In the genomic region with DNA sequence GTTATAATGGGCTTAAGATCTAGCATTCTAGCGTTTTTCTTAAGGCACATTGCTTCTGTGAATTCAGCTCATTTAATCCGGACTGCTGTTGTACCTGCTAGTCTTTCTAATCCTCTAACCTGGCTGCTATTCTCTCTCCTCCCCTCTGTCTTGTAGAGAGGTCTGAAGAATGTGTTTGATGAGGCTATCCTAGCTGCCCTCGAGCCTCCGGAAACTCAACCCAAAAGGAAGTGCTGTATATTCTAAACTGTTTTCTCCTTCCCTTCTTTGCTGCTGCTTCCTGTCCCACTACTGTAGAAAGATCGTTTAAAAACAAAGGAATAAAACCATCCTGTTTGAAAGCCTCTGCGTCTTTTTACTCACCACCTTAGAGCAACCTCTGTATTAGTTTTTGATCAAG, we compare ENCODE assay signal across 11 cellular contexts. TPM values are rescaled to one million over a fixed set of nuclear protein-coding genes. Genes with fewer than 3 reads are reported as not detected.
DNase-seq lines count a peak whose midpoint lies in the region; ATAC-seq lines count a peak whose summit lies in the region.
"Had no signal": no experiment of that assay in that cellular context is flagged by ENCODE, and none has a peak within 500 bp of the region (broad histone marks: within the 10 kb centered on the region; RNA-seq: fewer than 3 reads in every experiment).

No MANE protein-coding gene starts in this region.

- H3K4me3 Mint-ChIP-seq in activated T-cell treated with anti-CD3 and anti-CD28 coated beads, Interleukin-2, amount 50 U/mL, for 72 hours = peak overlapping the region; percentile 80 to 90
- peak overlapping the region; percentile 76 for H3K4me3 Mint-ChIP-seq in T-helper 2 cell treated with Interferon-gamma antibody and Interleukin-4, amounts not matched to agents 5 μg/mL and 100 μg/mL, for 36 hours
- H3K4me3 Mint-ChIP-seq in stimulated activated naive B cell treated with anti-CD40 and anti-IgM and Interleukin-4, amounts not matched to agents 10 μg/mL and 1 μg/mL and 100 μg/mL, for 72 hours = peak overlapping the region; percentile 12 to 37

- peaks cover 10 to 55% of the 10 kb centered on the region in 2 donors for H3K36me3 Mint-ChIP-seq in activated T-cell treated with anti-CD3 and anti-CD28 coated beads, Interleukin-2, amount 50 U/mL, for 72 hours (ENCODE audit: insufficient read depth in 2 of 2)
- peaks cover 70% of the 10 kb centered on the region for H3K36me3 Mint-ChIP-seq in T-helper 2 cell treated with Interferon-gamma antibody and Interleukin-4, amounts not matched to agents 5 μg/mL and 100 μg/mL, for 36 hours (ENCODE audit: low read depth)
- peaks cover 40 to 70% of the 10 kb centered on the region in 2 donors for H3K36me3 Mint-ChIP-seq in stimulated activated naive B cell treated with anti-CD40 and anti-IgM and Interleukin-4, amounts not matched to agents 10 μg/mL and 1 μg/mL and 100 μg/mL, for 72 hours

- H3K27ac Mint-ChIP-seq in activated T-cell treated with anti-CD3 and anti-CD28 coated beads, Interleukin-2, amount 50 U/mL, for 72 hours = peak overlapping the region; percentile 93
- H3K27ac Mint-ChIP-seq in T-helper 2 cell treated with Interferon-gamma antibody and Interleukin-4, amounts not matched to agents 5 μg/mL and 100 μg/mL, for 36 hours = peak overlapping the region; percentile 71
- peak overlapping the region; percentile 77 for H3K27ac Mint-ChIP-seq in stimulated activated naive B cell treated with anti-CD40 and anti-IgM and Interleukin-4, amounts not matched to agents 10 μg/mL and 1 μg/mL and 100 μg/mL, for 72 hours

- DNase-seq in activated T-cell treated with anti-CD3 and anti-CD28 coated beads, Interleukin-2, amount 50 U/mL, for 72 hours = no peak
- DNase-seq in activated T-cell treated with anti-CD3 and anti-CD28 coated beads, Interleukin-2, amount 50 U/mL, for 48 hours = no peak
- DNase-seq in T-helper 2 cell treated with Interferon-gamma antibody and Interleukin-4, amounts not matched to agents 5 μg/mL and 100 μg/mL, for 36 hours (ENCODE audit: low spot score) = no peak
- peak; percentile 33 for DNase-seq in iPS DF 19.7 (ENCODE audit: low read depth, low spot score)
- DNase-seq in stimulated activated naive B cell treated with anti-CD40 and anti-IgM and Interleukin-4, amounts not matched to agents 10 μg/mL and 1 μg/mL and 100 μg/mL, for 72 hours = no peak
- DNase-seq in effector CD4-positive, alpha-beta T cell = no peak
- DNase-seq: islet precursor cell, NCI-H69, small intestine had no signal

- ATAC-seq in activated T-cell treated with anti-CD3 and anti-CD28 coated beads, Interleukin-2, amount 50 U/mL, for 72 hours (replicated peaks in 1 of 2) = no peak
- ATAC-seq in stimulated activated naive B cell treated with anti-CD40 and anti-IgM and Interleukin-4, amounts not matched to agents 10 μg/mL and 1 μg/mL and 100 μg/mL, for 72 hours (replicated peaks) = no peak
- ATAC-seq in GM19455 (IDR thresholded peaks at IDR 0.05; ENCODE audit: unreplicated experiment) (no peak), HG03354 (IDR thresholded peaks at IDR 0.05; ENCODE audit: poor library complexity, severe bottlenecking, unreplicated experiment) (no peak)

- no peaks in the 10 kb centered on the region for H3K9me3 Mint-ChIP-seq in activated T-cell treated with anti-CD3 and anti-CD28 coated beads, Interleukin-2, amount 50 U/mL, for 72 hours
- no peaks in the 10 kb centered on the region for H3K9me3 Mint-ChIP-seq in T-helper 2 cell treated with Interferon-gamma antibody and Interleukin-4, amounts not matched to agents 5 μg/mL and 100 μg/mL, for 36 hours
- H3K9me3 Mint-ChIP-seq in stimulated activated naive B cell treated with anti-CD40 and anti-IgM and Interleukin-4, amounts not matched to agents 10 μg/mL and 1 μg/mL and 100 μg/mL, for 72 hours = no peaks in the 10 kb centered on the region

- peaks cover 92% of the 10 kb centered on the region for H3K4me1 Mint-ChIP-seq in activated T-cell treated with anti-CD3 and anti-CD28 coated beads, Interleukin-2, amount 50 U/mL, for 72 hours (ENCODE audit: low read depth)
- peaks cover 64% of the 10 kb centered on the region for H3K4me1 Mint-ChIP-seq in T-helper 2 cell treated with Interferon-gamma antibody and Interleukin-4, amounts not matched to agents 5 μg/mL and 100 μg/mL, for 36 hours (ENCODE audit: low read depth)
- H3K4me1 Mint-ChIP-seq in stimulated activated naive B cell treated with anti-CD40 and anti-IgM and Interleukin-4, amounts not matched to agents 10 μg/mL and 1 μg/mL and 100 μg/mL, for 72 hours = peaks cover 41 to 64% of the 10 kb centered on the region in 2 donors

- H3K27me3 Mint-ChIP-seq in activated T-cell treated with anti-CD3 and anti-CD28 coated beads, Interleukin-2, amount 50 U/mL, for 72 hours (ENCODE audit: low read depth) = no peaks in the 10 kb centered on the region
- no peaks in the 10 kb centered on the region for H3K27me3 Mint-ChIP-seq in T-helper 2 cell treated with Interferon-gamma antibody and Interleukin-4, amounts not matched to agents 5 μg/mL and 100 μg/mL, for 36 hours (ENCODE audit: low read depth)
- H3K27me3 Mint-ChIP-seq in stimulated activated naive B cell treated with anti-CD40 and anti-IgM and Interleukin-4, amounts not matched to agents 10 μg/mL and 1 μg/mL and 100 μg/mL, for 72 hours = no peaks in the 10 kb centered on the region

RNA-seq across cellular contexts. Expression of a gene that starts 37.3 kb away (rescaled TPM):
- total RNA-seq in activated T-cell treated with anti-CD3 and anti-CD28 coated beads, Interleukin-2, amount 50 U/mL, for 72 hours = 100 to 1,000 TPM; 292 to 349 TPM

RNA-seq across cellular contexts. Expression of a gene that starts 53.1 kb away (rescaled TPM):
- total RNA-seq in activated T-cell treated with anti-CD3 and anti-CD28 coated beads, Interleukin-2, amount 50 U/mL, for 72 hours = not detected

Comparison
In these comparisons a context has a peak if more than half of its experiments do, and no peak if none do; other contexts are left out.
1. H3K4me3 Mint-ChIP-seq: peak in every context shown above with its lines; median percentile 85 in activated T-cell treated with anti-CD3 and anti-CD28 coated beads, Interleukin-2, amount 50 U/mL, for 72 hours; 76 in T-helper 2 cell treated with Interferon-gamma antibody and Interleukin-4, amounts not matched to agents 5 μg/mL and 100 μg/mL, for 36 hours; 24 in stimulated activated naive B cell treated with anti-CD40 and anti-IgM and Interleukin-4, amounts not matched to agents 10 μg/mL and 1 μg/mL and 100 μg/mL, for 72 hours.